1 cellular context compared by ENCODE assay signal in the genomic region with DNA sequence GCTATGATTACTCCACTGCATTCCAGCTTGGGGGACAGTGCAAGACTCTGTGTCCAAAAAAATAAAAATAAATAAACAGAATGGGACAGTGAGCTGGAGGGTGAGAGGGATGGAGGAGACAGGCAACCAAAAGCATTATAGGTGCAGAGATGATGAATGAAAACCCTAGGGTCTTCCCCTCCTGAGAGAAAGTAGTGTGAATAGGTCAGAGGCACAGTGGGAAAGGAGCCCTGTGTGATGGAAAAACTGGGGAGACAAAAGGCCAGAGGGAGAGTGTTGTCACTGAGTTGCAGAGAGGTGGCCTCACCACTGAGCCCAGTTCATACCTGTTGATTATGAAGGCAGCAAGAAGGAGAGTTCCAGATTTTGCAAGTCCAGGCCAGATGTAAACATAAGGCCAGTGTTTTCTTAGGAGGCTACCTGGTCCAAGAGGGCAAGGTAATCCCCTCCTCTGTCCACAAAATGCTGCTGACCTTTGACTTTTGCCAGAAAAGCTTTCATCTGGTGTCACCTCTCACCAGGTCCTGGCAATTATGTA.
TF ChIP-seq lines count a peak whose summit lies in the region.

No MANE protein-coding gene starts in this region.

TF ChIP-seq in HepG2, 621 proteins besides CTCF, POLR2A, EP300 and RAD21 (continued from another document and continues in another):
- TF ChIP-seq, protein P1, sequence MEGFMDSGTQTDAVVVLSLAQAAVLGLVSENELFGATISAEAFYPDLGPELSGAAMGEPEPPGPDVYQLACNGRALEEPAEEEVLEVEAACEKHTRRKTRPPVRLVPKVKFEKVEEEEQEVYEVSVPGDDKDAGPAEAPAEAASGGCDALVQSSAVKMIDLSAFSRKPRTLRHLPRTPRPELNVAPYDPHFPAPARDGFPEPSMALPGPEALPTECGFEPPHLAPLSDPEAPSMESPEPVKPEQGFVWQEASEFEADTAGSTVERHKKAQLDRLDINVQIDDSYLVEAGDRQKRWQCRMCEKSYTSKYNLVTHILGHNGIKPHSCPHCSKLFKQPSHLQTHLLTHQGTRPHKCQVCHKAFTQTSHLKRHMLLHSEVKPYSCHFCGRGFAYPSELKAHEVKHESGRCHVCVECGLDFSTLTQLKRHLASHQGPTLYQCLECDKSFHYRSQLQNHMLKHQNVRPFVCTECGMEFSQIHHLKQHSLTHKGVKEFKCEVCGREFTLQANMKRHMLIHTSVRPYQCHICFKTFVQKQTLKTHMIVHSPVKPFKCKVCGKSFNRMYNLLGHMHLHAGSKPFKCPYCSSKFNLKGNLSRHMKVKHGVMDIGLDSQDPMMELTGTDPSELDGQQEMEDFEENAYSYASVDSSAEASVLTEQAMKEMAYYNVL (CRISPR knock-in tag; IDR thresholded peaks at IDR 0.05; ENCODE audit: borderline replicate concordance) = peak; percentile 38; the same call in 1 of the 2 replicates
- TF ChIP-seq ELF4 (CRISPR knock-in tag; IDR thresholded peaks at IDR 0.05; ENCODE audit: borderline replicate concordance) (no peak), SKI (IDR thresholded peaks at IDR 0.05; ENCODE audit: partially characterized antibody) (no peak), ZNF44 (CRISPR knock-in tag; IDR thresholded peaks at IDR 0.05) (no peak), ZNF552 (CRISPR knock-in tag; IDR thresholded peaks at IDR 0.05; ENCODE audit: borderline replicate concordance) (no peak), PCBP2 (optimal IDR thresholded peaks at IDR 0.05; ENCODE audit: low read depth, low read length, poor library complexity, severe bottlenecking) (no peak), WIZ (CRISPR knock-in tag; IDR thresholded peaks at IDR 0.05) (no peak), ZMAT3 (CRISPR knock-in tag; conservative IDR thresholded peaks at IDR 0.05) (no peak), ZNF616 (CRISPR knock-in tag; IDR thresholded peaks at IDR 0.05; ENCODE audit: low read depth) (no peak), TCF7 (IDR thresholded peaks at IDR 0.05; ENCODE audit: low read depth) (peak; percentile 93), SNAPC2 (CRISPR knock-in tag; IDR thresholded peaks at IDR 0.05) (no peak; the same call in 1 of the 2 replicates), ZSCAN12 (CRISPR knock-in tag; IDR thresholded peaks at IDR 0.05) (no peak), ZSCAN29 (CRISPR knock-in tag; conservative IDR thresholded peaks at IDR 0.05) (0 out of 2 replicates have a peak, but pooled peaks have one; percentile 55), PAX8 (CRISPR knock-in tag; IDR thresholded peaks at IDR 0.05; ENCODE audit: borderline replicate concordance) (no peak), ESRRA (CRISPR knock-in tag; IDR thresholded peaks at IDR 0.05; ENCODE audit: low read depth) (peak; percentile 67; the same call in 1 of the 2 replicates), MAZ (IDR thresholded peaks at IDR 0.05; ENCODE audit: borderline replicate concordance, low read depth, low read length) (no peak), MAZ (CRISPR knock-in tag; IDR thresholded peaks at IDR 0.05; ENCODE audit: low read depth) (no peak), NCOA2 (CRISPR knock-in tag; IDR thresholded peaks at IDR 0.05) (peak; percentile 94), ZNF660 (CRISPR knock-in tag; IDR thresholded peaks at IDR 0.05; ENCODE audit: borderline replicate concordance, low read depth) (no peak), ZNF589 (CRISPR knock-in tag; conservative IDR thresholded peaks at IDR 0.05) (no peak), NFKBIZ (CRISPR knock-in tag; IDR thresholded peaks at IDR 0.05) (peak; percentile 84), ZNF337 (CRISPR knock-in tag; IDR thresholded peaks at IDR 0.05; ENCODE audit: borderline replicate concordance, low read depth) (no peak), MYC (CRISPR knock-in tag; IDR thresholded peaks at IDR 0.05; ENCODE audit: borderline replicate concordance) (no peak), ZNF572 (CRISPR knock-in tag; IDR thresholded peaks at IDR 0.05) (no peak), NCOR1 (IDR thresholded peaks at IDR 0.05; ENCODE audit: borderline replicate concordance, low read length) (no peak; the same call in 1 of the 2 replicates), ZNF205 (CRISPR knock-in tag; IDR thresholded peaks at IDR 0.05) (peak; percentile 94), TRIM24 (CRISPR knock-in tag; IDR thresholded peaks at IDR 0.05) (no peak), ZNF230 (CRISPR knock-in tag; IDR thresholded peaks at IDR 0.05) (0 out of 2 replicates have a peak, but pooled peaks have one; percentile 69), STAG1 (CRISPR knock-in tag; IDR thresholded peaks at IDR 0.05) (peak; percentile 4; the same call in 1 of the 2 replicates), NAIF1 (CRISPR knock-in tag; IDR thresholded peaks at IDR 0.05; ENCODE audit: borderline replicate concordance) (no peak), TCF7L2 (IDR thresholded peaks at IDR 0.05; ENCODE audit: low read depth, low read length) (peak; percentile 90), TAF1 (CRISPR knock-in tag; IDR thresholded peaks at IDR 0.05) (no peak), SALL1 (CRISPR knock-in tag; IDR thresholded peaks at IDR 0.05) (peak; percentile 91), U2AF2 (IDR thresholded peaks at IDR 0.05; ENCODE audit: low read depth, low read length) (no peak)
- TF ChIP-seq, protein P2, sequence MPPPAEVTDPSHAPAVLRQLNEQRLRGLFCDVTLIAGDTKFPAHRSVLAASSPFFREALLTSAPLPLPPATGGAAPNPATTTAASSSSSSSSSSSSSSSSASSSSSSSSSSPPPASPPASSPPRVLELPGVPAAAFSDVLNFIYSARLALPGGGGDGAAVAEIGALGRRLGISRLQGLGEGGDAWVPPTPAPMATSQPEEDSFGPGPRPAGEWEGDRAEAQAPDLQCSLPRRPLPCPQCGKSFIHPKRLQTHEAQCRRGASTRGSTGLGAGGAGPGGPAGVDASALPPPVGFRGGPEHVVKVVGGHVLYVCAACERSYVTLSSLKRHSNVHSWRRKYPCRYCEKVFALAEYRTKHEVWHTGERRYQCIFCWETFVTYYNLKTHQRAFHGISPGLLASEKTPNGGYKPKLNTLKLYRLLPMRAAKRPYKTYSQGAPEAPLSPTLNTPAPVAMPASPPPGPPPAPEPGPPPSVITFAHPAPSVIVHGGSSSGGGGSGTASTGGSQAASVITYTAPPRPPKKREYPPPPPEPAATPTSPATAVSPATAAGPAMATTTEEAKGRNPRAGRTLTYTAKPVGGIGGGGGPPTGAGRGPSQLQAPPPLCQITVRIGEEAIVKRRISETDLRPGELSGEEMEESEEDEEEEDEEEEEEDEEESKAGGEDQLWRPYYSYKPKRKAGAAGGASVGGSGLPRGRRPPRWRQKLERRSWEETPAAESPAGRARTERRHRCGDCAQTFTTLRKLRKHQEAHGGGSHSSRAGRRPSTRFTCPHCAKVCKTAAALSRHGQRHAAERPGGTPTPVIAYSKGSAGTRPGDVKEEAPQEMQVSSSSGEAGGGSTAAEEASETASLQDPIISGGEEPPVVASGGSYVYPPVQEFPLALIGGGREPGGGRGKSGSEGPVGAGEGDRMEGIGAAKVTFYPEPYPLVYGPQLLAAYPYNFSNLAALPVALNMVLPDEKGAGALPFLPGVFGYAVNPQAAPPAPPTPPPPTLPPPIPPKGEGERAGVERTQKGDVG (CRISPR knock-in tag; IDR thresholded peaks at IDR 0.05; ENCODE audit: borderline replicate concordance) = no peak
- TF ChIP-seq, protein P3, sequence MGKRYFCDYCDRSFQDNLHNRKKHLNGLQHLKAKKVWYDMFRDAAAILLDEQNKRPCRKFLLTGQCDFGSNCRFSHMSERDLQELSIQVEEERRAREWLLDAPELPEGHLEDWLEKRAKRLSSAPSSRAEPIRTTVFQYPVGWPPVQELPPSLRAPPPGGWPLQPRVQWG (CRISPR knock-in tag; IDR thresholded peaks at IDR 0.05; ENCODE audit: borderline replicate concordance, low read depth) = no peak
- TF ChIP-seq, protein P4, sequence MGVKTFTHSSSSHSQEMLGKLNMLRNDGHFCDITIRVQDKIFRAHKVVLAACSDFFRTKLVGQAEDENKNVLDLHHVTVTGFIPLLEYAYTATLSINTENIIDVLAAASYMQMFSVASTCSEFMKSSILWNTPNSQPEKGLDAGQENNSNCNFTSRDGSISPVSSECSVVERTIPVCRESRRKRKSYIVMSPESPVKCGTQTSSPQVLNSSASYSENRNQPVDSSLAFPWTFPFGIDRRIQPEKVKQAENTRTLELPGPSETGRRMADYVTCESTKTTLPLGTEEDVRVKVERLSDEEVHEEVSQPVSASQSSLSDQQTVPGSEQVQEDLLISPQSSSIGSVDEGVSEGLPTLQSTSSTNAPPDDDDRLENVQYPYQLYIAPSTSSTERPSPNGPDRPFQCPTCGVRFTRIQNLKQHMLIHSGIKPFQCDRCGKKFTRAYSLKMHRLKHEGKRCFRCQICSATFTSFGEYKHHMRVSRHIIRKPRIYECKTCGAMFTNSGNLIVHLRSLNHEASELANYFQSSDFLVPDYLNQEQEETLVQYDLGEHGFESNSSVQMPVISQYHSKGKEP (CRISPR knock-in tag; IDR thresholded peaks at IDR 0.05) = no peak
- TF ChIP-seq, protein P5, sequence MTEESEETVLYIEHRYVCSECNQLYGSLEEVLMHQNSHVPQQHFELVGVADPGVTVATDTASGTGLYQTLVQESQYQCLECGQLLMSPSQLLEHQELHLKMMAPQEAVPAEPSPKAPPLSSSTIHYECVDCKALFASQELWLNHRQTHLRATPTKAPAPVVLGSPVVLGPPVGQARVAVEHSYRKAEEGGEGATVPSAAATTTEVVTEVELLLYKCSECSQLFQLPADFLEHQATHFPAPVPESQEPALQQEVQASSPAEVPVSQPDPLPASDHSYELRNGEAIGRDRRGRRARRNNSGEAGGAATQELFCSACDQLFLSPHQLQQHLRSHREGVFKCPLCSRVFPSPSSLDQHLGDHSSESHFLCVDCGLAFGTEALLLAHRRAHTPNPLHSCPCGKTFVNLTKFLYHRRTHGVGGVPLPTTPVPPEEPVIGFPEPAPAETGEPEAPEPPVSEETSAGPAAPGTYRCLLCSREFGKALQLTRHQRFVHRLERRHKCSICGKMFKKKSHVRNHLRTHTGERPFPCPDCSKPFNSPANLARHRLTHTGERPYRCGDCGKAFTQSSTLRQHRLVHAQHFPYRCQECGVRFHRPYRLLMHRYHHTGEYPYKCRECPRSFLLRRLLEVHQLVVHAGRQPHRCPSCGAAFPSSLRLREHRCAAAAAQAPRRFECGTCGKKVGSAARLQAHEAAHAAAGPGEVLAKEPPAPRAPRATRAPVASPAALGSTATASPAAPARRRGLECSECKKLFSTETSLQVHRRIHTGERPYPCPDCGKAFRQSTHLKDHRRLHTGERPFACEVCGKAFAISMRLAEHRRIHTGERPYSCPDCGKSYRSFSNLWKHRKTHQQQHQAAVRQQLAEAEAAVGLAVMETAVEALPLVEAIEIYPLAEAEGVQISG (CRISPR knock-in tag; IDR thresholded peaks at IDR 0.05) = peak; percentile 74
- TF ChIP-seq, protein P6, sequence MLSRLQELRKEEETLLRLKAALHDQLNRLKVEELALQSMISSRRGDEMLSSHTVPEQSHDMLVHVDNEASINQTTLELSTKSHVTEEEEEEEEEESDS (CRISPR knock-in tag; IDR thresholded peaks at IDR 0.05; ENCODE audit: borderline replicate concordance) = no peak
- TF ChIP-seq, protein P7, sequence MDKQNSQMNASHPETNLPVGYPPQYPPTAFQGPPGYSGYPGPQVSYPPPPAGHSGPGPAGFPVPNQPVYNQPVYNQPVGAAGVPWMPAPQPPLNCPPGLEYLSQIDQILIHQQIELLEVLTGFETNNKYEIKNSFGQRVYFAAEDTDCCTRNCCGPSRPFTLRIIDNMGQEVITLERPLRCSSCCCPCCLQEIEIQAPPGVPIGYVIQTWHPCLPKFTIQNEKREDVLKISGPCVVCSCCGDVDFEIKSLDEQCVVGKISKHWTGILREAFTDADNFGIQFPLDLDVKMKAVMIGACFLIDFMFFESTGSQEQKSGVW (CRISPR knock-in tag; IDR thresholded peaks at IDR 0.05; ENCODE audit: borderline replicate concordance) = no peak
- TF ChIP-seq, protein P8, sequence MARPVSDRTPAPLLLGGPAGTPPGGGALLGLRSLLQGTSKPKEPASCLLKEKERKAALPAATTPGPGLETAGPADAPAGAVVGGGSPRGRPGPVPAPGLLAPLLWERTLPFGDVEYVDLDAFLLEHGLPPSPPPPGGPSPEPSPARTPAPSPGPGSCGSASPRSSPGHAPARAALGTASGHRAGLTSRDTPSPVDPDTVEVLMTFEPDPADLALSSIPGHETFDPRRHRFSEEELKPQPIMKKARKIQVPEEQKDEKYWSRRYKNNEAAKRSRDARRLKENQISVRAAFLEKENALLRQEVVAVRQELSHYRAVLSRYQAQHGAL (CRISPR knock-in tag; IDR thresholded peaks at IDR 0.05; ENCODE audit: not compliant biosample characterization) = no peak
- TF ChIP-seq, protein P9, sequence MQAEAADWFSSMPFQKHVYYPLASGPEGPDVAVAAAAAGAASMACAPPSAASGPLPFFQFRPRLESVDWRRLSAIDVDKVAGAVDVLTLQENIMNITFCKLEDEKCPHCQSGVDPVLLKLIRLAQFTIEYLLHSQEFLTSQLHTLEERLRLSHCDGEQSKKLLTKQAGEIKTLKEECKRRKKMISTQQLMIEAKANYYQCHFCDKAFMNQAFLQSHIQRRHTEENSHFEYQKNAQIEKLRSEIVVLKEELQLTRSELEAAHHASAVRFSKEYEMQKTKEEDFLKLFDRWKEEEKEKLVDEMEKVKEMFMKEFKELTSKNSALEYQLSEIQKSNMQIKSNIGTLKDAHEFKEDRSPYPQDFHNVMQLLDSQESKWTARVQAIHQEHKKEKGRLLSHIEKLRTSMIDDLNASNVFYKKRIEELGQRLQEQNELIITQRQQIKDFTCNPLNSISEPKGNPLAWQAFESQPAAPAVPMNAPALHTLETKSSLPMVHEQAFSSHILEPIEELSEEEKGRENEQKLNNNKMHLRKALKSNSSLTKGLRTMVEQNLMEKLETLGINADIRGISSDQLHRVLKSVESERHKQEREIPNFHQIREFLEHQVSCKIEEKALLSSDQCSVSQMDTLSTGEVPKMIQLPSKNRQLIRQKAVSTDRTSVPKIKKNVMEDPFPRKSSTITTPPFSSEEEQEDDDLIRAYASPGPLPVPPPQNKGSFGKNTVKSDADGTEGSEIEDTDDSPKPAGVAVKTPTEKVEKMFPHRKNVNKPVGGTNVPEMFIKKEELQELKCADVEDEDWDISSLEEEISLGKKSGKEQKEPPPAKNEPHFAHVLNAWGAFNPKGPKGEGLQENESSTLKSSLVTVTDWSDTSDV (CRISPR knock-in tag; IDR thresholded peaks at IDR 0.05) = no peak
- TF ChIP-seq, protein P10, sequence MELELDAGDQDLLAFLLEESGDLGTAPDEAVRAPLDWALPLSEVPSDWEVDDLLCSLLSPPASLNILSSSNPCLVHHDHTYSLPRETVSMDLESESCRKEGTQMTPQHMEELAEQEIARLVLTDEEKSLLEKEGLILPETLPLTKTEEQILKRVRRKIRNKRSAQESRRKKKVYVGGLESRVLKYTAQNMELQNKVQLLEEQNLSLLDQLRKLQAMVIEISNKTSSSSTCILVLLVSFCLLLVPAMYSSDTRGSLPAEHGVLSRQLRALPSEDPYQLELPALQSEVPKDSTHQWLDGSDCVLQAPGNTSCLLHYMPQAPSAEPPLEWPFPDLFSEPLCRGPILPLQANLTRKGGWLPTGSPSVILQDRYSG (CRISPR knock-in tag; IDR thresholded peaks at IDR 0.05) = no peak
